ENCODE assay signal across 8 cellular contexts in the genomic region with DNA sequence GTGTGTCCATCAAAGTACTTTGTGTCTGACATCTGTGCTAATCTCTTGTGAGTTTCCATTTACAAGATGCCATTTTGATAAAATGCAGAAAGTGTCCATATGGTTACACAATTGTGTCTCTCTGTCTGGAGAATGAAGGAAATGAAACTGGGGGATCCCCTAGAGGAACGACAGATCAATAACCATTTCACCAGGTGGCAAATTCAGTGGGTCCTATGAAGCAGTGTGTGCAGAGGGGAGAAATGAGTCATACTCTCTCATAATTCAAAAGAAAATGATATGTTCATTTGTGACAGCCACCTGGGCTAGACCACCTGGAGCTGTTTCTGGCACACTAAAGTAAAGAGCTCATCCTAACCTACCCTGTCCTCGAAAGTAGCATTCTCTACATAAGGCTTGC. TPM values are rescaled to one million over a fixed set of nuclear protein-coding genes. Genes with fewer than 3 reads are reported as not detected.
DNase-seq lines count a peak whose midpoint lies in the region; ATAC-seq and TF ChIP-seq lines count a peak whose summit lies in the region.

No MANE protein-coding gene starts in this region.

- H3K27ac ChIP-seq in CD8-positive, alpha-beta memory T cell (ENCODE audit: low read depth, low read length), result no peak overlapping the region
- no peak overlapping the region for H3K27ac ChIP-seq in WERI-Rb-1

- peaks cover 30% of the 10 kb centered on the region for H3K4me1 ChIP-seq in CD8-positive, alpha-beta memory T cell (ENCODE audit: insufficient read depth, low read length)

- CTCF ChIA-PET in CD8-positive, alpha-beta memory T cell (lab: Charles Lee), result no interaction called here

- no peaks in the 10 kb centered on the region for H3K9me3 Mint-ChIP-seq in CD8-positive, alpha-beta memory T cell
- peaks cover 4% of the 10 kb centered on the region for H3K9me3 Mint-ChIP-seq in activated CD4-positive, alpha-beta T cell treated with anti-CD3 and anti-CD28 coated beads, Interleukin-2, amount 10 ng/mL, durations not matched to agents 24 days and 14 days
- no peaks in the 10 kb centered on the region for H3K9me3 Mint-ChIP-seq in HFFc6

- intact Hi-C loops in activated CD4-positive, alpha-beta T cell treated with anti-CD3 and anti-CD28 coated beads, Interleukin-2, amount 10 ng/mL, durations not matched to agents 24 days and 14 days (cut with micrococcal nuclease), result loop anchor here (1.0 to 2.0 kb wide), 3 partner anchors 9 to 24 kb away; no protein-coding TSS in a partner anchor
- intact Hi-C loops in posterior vena cava (cut with DNase I), result no loop called here

- peaks cover 0 to 4% (median 0%) of the 10 kb centered on the region in 3 donors for H3K36me3 Mint-ChIP-seq in CD8-positive, alpha-beta memory T cell
- H3K36me3 Mint-ChIP-seq in activated CD4-positive, alpha-beta T cell treated with anti-CD3 and anti-CD28 coated beads, Interleukin-2, amount 10 ng/mL, durations not matched to agents 24 days and 14 days (ENCODE audit: low read depth), result no peaks in the 10 kb centered on the region
- H3K36me3 Mint-ChIP-seq in HFFc6 (ENCODE audit: low read depth), result no peaks in the 10 kb centered on the region

- TF ChIP-seq CTCF in WERI-Rb-1 (IDR thresholded peaks at IDR 0.05; ENCODE audit: low read depth, low read length) (no peak), HFFc6 (IDR thresholded peaks at IDR 0.05) (no peak)

- H3K36me3 ChIP-seq in CD8-positive, alpha-beta memory T cell (ENCODE audit: insufficient read depth, low read length), result no peaks in the 10 kb centered on the region
- no peaks in the 10 kb centered on the region for H3K36me3 ChIP-seq in WERI-Rb-1

- H3K9me3 ChIP-seq in CD8-positive, alpha-beta memory T cell (ENCODE audit: low read length), result no peaks in the 10 kb centered on the region
- no peaks in the 10 kb centered on the region for H3K9me3 ChIP-seq in WERI-Rb-1 (ENCODE audit: severe bottlenecking)

- no peaks in the 10 kb centered on the region for H3K27me3 ChIP-seq in CD8-positive, alpha-beta memory T cell (ENCODE audit: insufficient read depth, low read length, poor library complexity, severe bottlenecking)
- no peaks in the 10 kb centered on the region for H3K27me3 ChIP-seq in WERI-Rb-1 (ENCODE audit: insufficient read depth, low read depth, severe bottlenecking)

- H3K27ac Mint-ChIP-seq in CD8-positive, alpha-beta memory T cell, result peak overlapping the region; percentile 7 to 95 (median 60)
- peak overlapping the region; percentile 81 for H3K27ac Mint-ChIP-seq in activated CD4-positive, alpha-beta T cell treated with anti-CD3 and anti-CD28 coated beads, Interleukin-2, amount 10 ng/mL, durations not matched to agents 24 days and 14 days
- H3K27ac Mint-ChIP-seq in HFFc6, result no peak overlapping the region

- DNase-seq in CD8-positive, alpha-beta memory T cell, result peak in 2 of 5 donors; percentile 16 to 21
- DNase-seq in activated CD4-positive, alpha-beta T cell treated with anti-CD3 and anti-CD28 coated beads, Interleukin-2, amount 10 ng/mL, durations not matched to agents 24 days and 14 days, result peak; percentile 80
- DNase-seq in NCI-H1105 (lab: John Stamatoyannopoulos, UW), result no peak
- DNase-seq in WERI-Rb-1, result no peak
- DNase-seq in posterior vena cava (ENCODE audit: low spot score), result no peak
- no peak for DNase-seq in HFFc6

- POLR2A ChIA-PET in CD8-positive, alpha-beta memory T cell (lab: Charles Lee), result interaction anchor here (1.1 kb wide), 1 partner anchor 12 kb away, joined by 4 read pairs; no protein-coding TSS in a partner anchor

- peaks cover 0 to 3% of the 10 kb centered on the region in 2 donors for H3K27me3 Mint-ChIP-seq in CD8-positive, alpha-beta memory T cell
- peaks cover 19% of the 10 kb centered on the region for H3K27me3 Mint-ChIP-seq in activated CD4-positive, alpha-beta T cell treated with anti-CD3 and anti-CD28 coated beads, Interleukin-2, amount 10 ng/mL, durations not matched to agents 24 days and 14 days
- H3K27me3 Mint-ChIP-seq in HFFc6 (ENCODE audit: insufficient read depth), result no peaks in the 10 kb centered on the region; the same call in 1 of the 2 replicates

- ATAC-seq in GM19395 (IDR thresholded peaks at IDR 0.05; ENCODE audit: unreplicated experiment) (peak; percentile 88), HG03342 (IDR thresholded peaks at IDR 0.05; ENCODE audit: unreplicated experiment) (peak; percentile 89)

- peaks cover 32 to 43% (median 39%) of the 10 kb centered on the region in 3 donors for H3K4me1 Mint-ChIP-seq in CD8-positive, alpha-beta memory T cell
- peaks cover 40% of the 10 kb centered on the region for H3K4me1 Mint-ChIP-seq in activated CD4-positive, alpha-beta T cell treated with anti-CD3 and anti-CD28 coated beads, Interleukin-2, amount 10 ng/mL, durations not matched to agents 24 days and 14 days
- H3K4me1 Mint-ChIP-seq in HFFc6 (ENCODE audit: low read depth), result peaks cover 44% of the 10 kb centered on the region

- H3K4me3 Mint-ChIP-seq in CD8-positive, alpha-beta memory T cell, result peak overlapping the region in 3 of 7 donors; percentile 24 to 49 (median 29)
- H3K4me3 Mint-ChIP-seq in activated CD4-positive, alpha-beta T cell treated with anti-CD3 and anti-CD28 coated beads, Interleukin-2, amount 10 ng/mL, durations not matched to agents 24 days and 14 days, result peak overlapping the region; percentile 49
- H3K4me3 Mint-ChIP-seq in HFFc6, result no peak overlapping the region

- H3K4me3 ChIP-seq in CD8-positive, alpha-beta memory T cell (ENCODE audit: low read length), result no peak overlapping the region
- H3K4me3 ChIP-seq in WERI-Rb-1 (ENCODE audit: low read depth, low read length), result no peak overlapping the region

RNA-seq across cellular contexts. Expression of a gene that starts 10.1 kb away (rescaled TPM):
- 100 to 1,000 TPM; 126 to 131 TPM for total RNA-seq in CD8-positive, alpha-beta memory T cell
- polyA plus RNA-seq in CD8-positive, alpha-beta memory T cell, result 232 TPM
- 104 and 109 TPM in 2 replicates for total RNA-seq in activated CD4-positive, alpha-beta T cell treated with anti-CD3 and anti-CD28 coated beads, Interleukin-2, amount 10 ng/mL, durations not matched to agents 24 days and 14 days
- total RNA-seq in posterior vena cava, result 10 to 100 TPM; 72.4 to 74.0 TPM
- 10 to 100 TPM; 68.3 to 89.5 (median 77.1) TPM for total RNA-seq in HFFc6 (2021; fragmentation: NEBNext Ultra II Directional; extraction: Animal tissue kit (Norgen Biotek cat#: 25700))
